Comparison of ENCODE assay signal across 13 cellular contexts in the genomic region with DNA sequence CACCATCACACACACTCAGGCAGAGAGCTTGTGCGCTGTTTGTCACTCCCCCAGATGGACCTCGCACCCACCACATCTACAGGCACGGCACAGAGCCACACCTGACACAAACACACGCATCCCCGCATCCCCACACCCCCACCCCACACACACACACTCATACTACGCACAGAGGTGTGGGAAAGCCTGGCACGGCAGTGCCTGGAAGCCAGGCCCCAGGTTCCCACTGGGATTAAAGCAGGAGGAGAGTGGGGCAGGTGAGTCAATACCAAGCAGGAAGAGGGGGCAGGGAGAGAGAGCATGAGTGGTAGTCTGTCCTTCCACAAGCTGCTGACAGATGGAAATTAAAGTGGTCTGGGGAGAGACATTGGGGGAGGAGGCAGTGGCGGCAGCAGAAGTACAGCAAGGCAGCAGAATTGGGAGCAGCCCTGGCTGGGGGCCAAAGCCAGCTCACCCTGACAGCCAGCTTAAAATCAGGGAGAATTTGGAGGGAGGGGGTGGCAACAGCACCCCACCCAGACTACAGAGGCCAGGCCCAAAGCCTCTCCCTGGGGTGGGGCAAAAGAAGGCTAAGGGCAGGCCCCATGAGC. TPM values are rescaled to one million over a fixed set of nuclear protein-coding genes. Genes with fewer than 3 reads are reported as not detected.
A peak's percentile ranks its signal among the peaks of the same experiment; 100 is the strongest.
DNase-seq lines count a peak whose midpoint lies in the region; ATAC-seq lines count a peak whose summit lies in the region.
"Had no signal": no experiment of that assay in that cellular context is flagged by ENCODE, and none has a peak within 500 bp of the region (broad histone marks: within the 10 kb centered on the region; RNA-seq: fewer than 3 reads in every experiment).

No MANE protein-coding gene starts in this region.

- DNase-seq in DMS53 treated with DMSO at 0.1 percent for 48 hours (lab: John Stamatoyannopoulos, UW; ENCODE audit: unreplicated experiment) = peak; percentile 69
- peak; percentile 31 for DNase-seq in NCI-H2196 treated with DMSO at 0.1 percent for 48 hours (lab: John Stamatoyannopoulos, UW; ENCODE audit: unreplicated experiment)
- peak; percentile 39 for DNase-seq in dermis blood vessel endothelial cell
- DNase-seq in neuronal stem cell (ENCODE audit: low spot score) = no peak
- DNase-seq in cerebellar nuclear complex (lab: John Stamatoyannopoulos, UW) = no peak
- no peak for DNase-seq in activated T-cell treated with anti-CD3 and anti-CD28 coated beads, Interleukin-2, amount 50 U/mL, for 72 hours
- DNase-seq: naive thymus-derived CD4-positive, alpha-beta T cell; NCI-H1436 treated with DMSO at 0.1 percent for 48 hours; T1000 had no signal

- H3K9me3 ChIP-seq in neuronal stem cell (replicated peaks in 1 of 2; ENCODE audit: control insufficient read depth in 2 of 2, insufficient read depth in 1 of 2, low read depth in 1 of 2, low read length in 2 of 2) = peaks cover 14 to 16% of the 10 kb centered on the region in 2 donors

- H3K23ac ChIP-seq in neuronal stem cell (ENCODE audit: low read depth, low read length, poor library complexity) = no peak overlapping the region

- H3K9me3 Mint-ChIP-seq in stimulated activated memory B cell treated with anti-CD40 and anti-IgM and Interleukin-4, amounts not matched to agents 10 μg/mL and 1 μg/mL and 100 μg/mL, for 72 hours = peaks cover 6% of the 10 kb centered on the region
- H3K9me3 Mint-ChIP-seq in activated T-cell treated with anti-CD3 and anti-CD28 coated beads, Interleukin-2, amount 50 U/mL, for 72 hours = no peaks in the 10 kb centered on the region

- ATAC-seq in GM21737 (IDR thresholded peaks at IDR 0.05; ENCODE audit: unreplicated experiment) = no peak
- ATAC-seq in stimulated activated memory B cell treated with anti-CD40 and anti-IgM and Interleukin-4, amounts not matched to agents 10 μg/mL and 1 μg/mL and 100 μg/mL, for 72 hours = no peak
- ATAC-seq in activated T-cell treated with anti-CD3 and anti-CD28 coated beads, Interleukin-2, amount 50 U/mL, for 72 hours (replicated peaks in 1 of 2) = no peak
- ATAC-seq: activated naive CD4-positive, alpha-beta T cell treated with anti-CD3 and anti-CD28 coated beads, Interleukin-2, amount 50 U/mL, for 72 hours; naive thymus-derived CD4-positive, alpha-beta T cell had no signal

- no peak overlapping the region for H3K4me3 Mint-ChIP-seq in stimulated activated memory B cell treated with anti-CD40 and anti-IgM and Interleukin-4, amounts not matched to agents 10 μg/mL and 1 μg/mL and 100 μg/mL, for 72 hours
- no peak overlapping the region for H3K4me3 Mint-ChIP-seq in activated T-cell treated with anti-CD3 and anti-CD28 coated beads, Interleukin-2, amount 50 U/mL, for 72 hours
- H3K4me3 Mint-ChIP-seq: naive thymus-derived CD4-positive, alpha-beta T cell had no signal

- peaks cover 8% of the 10 kb centered on the region for H3K4me1 Mint-ChIP-seq in stimulated activated memory B cell treated with anti-CD40 and anti-IgM and Interleukin-4, amounts not matched to agents 10 μg/mL and 1 μg/mL and 100 μg/mL, for 72 hours
- no peaks in the 10 kb centered on the region for H3K4me1 Mint-ChIP-seq in activated T-cell treated with anti-CD3 and anti-CD28 coated beads, Interleukin-2, amount 50 U/mL, for 72 hours (ENCODE audit: low read depth)

- peak overlapping the region; percentile 50 for H3K9ac ChIP-seq in neuronal stem cell (ENCODE audit: low read depth, low read length, poor library complexity)

- no peak overlapping the region for H3K4me2 ChIP-seq in neuronal stem cell (ENCODE audit: insufficient read depth, low read length, poor library complexity, severe bottlenecking)

- H2AFZ ChIP-seq in neuronal stem cell (ENCODE audit: low read length) = no peak overlapping the region

- H4K91ac ChIP-seq in neuronal stem cell (ENCODE audit: low read depth, low read length, poor library complexity) = no peak overlapping the region

- peaks cover 0 to 2% of the 10 kb centered on the region in 2 donors for H3K4me1 ChIP-seq in neuronal stem cell (ENCODE audit: control insufficient read depth in 2 of 2, insufficient read depth in 1 of 2, low read depth in 1 of 2, low read length in 2 of 2)

- peaks cover 10% of the 10 kb centered on the region for H3K79me1 ChIP-seq in neuronal stem cell (ENCODE audit: low read depth, low read length)

- no peak overlapping the region for H2AK5ac ChIP-seq in neuronal stem cell (ENCODE audit: low read depth, low read length)

- H3K27me3 Mint-ChIP-seq in stimulated activated memory B cell treated with anti-CD40 and anti-IgM and Interleukin-4, amounts not matched to agents 10 μg/mL and 1 μg/mL and 100 μg/mL, for 72 hours = no peaks in the 10 kb centered on the region
- H3K27me3 Mint-ChIP-seq in activated T-cell treated with anti-CD3 and anti-CD28 coated beads, Interleukin-2, amount 50 U/mL, for 72 hours (ENCODE audit: low read depth) = no peaks in the 10 kb centered on the region
- H3K27me3 Mint-ChIP-seq: naive thymus-derived CD4-positive, alpha-beta T cell had no signal

- H3K4me3 ChIP-seq in neuronal stem cell (ENCODE audit: low read length in 2 of 2) = no peak overlapping the region

- no peak overlapping the region for H4K8ac ChIP-seq in neuronal stem cell (ENCODE audit: low read depth, low read length)

- H3K36me3 Mint-ChIP-seq in stimulated activated memory B cell treated with anti-CD40 and anti-IgM and Interleukin-4, amounts not matched to agents 10 μg/mL and 1 μg/mL and 100 μg/mL, for 72 hours = peaks cover 34% of the 10 kb centered on the region
- peaks cover 8 to 24% of the 10 kb centered on the region in 2 donors for H3K36me3 Mint-ChIP-seq in activated T-cell treated with anti-CD3 and anti-CD28 coated beads, Interleukin-2, amount 50 U/mL, for 72 hours (ENCODE audit: insufficient read depth in 2 of 2)

- H3K4ac ChIP-seq in neuronal stem cell (ENCODE audit: low read length) = no peak overlapping the region

- H2BK5ac ChIP-seq in neuronal stem cell (ENCODE audit: low read length) = no peak overlapping the region

- H2BK12ac ChIP-seq in neuronal stem cell (ENCODE audit: low read length) = no peak overlapping the region

- no peaks in the 10 kb centered on the region for H3K27me3 ChIP-seq in neuronal stem cell (ENCODE audit: control insufficient read depth in 3 of 3, insufficient read depth in 3 of 3, low read depth in 1 of 3, low read length in 3 of 3)

- H3K14ac ChIP-seq in neuronal stem cell (ENCODE audit: low read length) = no peak overlapping the region

- H2BK15ac ChIP-seq in neuronal stem cell (ENCODE audit: low read length) = no peak overlapping the region

- H3K27ac Mint-ChIP-seq in stimulated activated memory B cell treated with anti-CD40 and anti-IgM and Interleukin-4, amounts not matched to agents 10 μg/mL and 1 μg/mL and 100 μg/mL, for 72 hours = no peak overlapping the region
- H3K27ac Mint-ChIP-seq in activated T-cell treated with anti-CD3 and anti-CD28 coated beads, Interleukin-2, amount 50 U/mL, for 72 hours = no peak overlapping the region
- H3K27ac Mint-ChIP-seq: naive thymus-derived CD4-positive, alpha-beta T cell had no signal

- no CpG with 5 or more reads among the region's 8 CpGs for WGBS in neuronal stem cell (ENCODE audit: extremely low coverage in 2 of 2, insufficient read length in 2 of 2, insufficient replicate concordance in 1 of 2), 2 donors

- H3K36me3 ChIP-seq in neuronal stem cell (replicated peaks in 1 of 2; ENCODE audit: control insufficient read depth in 2 of 2, insufficient read depth in 2 of 2, low read length in 2 of 2) = peaks cover 59 to 93% of the 10 kb centered on the region in 2 donors

- no peak overlapping the region for H3K27ac ChIP-seq in neuronal stem cell (replicated peaks; ENCODE audit: low read length)

- H3K18ac ChIP-seq in neuronal stem cell (ENCODE audit: low read length) = no peak overlapping the region

- no peak overlapping the region for H2BK120ac ChIP-seq in neuronal stem cell (ENCODE audit: low read depth, low read length)

RNA-seq across cellular contexts. Expression of a gene that starts 20.7 kb away (rescaled TPM):
- 74.3 and 79.6 TPM in 2 replicates for total RNA-seq in dermis blood vessel endothelial cell
- polyA plus RNA-seq in neuronal stem cell (2013, experiment 1 of 2) = 77.7 TPM
- 73.2 TPM for polyA plus RNA-seq in neuronal stem cell (2013, experiment 2 of 2)
- 10 to 100 TPM; 16.9 to 23.8 TPM for total RNA-seq in activated T-cell treated with anti-CD3 and anti-CD28 coated beads, Interleukin-2, amount 50 U/mL, for 72 hours

RNA-seq across cellular contexts. Expression of a gene that starts 31.6 kb away (rescaled TPM):
- 58.9 and 160 TPM in 2 replicates for total RNA-seq in dermis blood vessel endothelial cell
- polyA plus RNA-seq in neuronal stem cell (2013, experiment 1 of 2) = 208 TPM
- polyA plus RNA-seq in neuronal stem cell (2013, experiment 2 of 2) = 198 TPM
- total RNA-seq in activated T-cell treated with anti-CD3 and anti-CD28 coated beads, Interleukin-2, amount 50 U/mL, for 72 hours = 100 to 1,000 TPM; 213 to 254 TPM

RNA-seq across cellular contexts. Expression of a gene that starts 34.1 kb away (rescaled TPM):
- total RNA-seq in dermis blood vessel endothelial cell = not detected in 2 replicates
- polyA plus RNA-seq in neuronal stem cell (2013, experiment 1 of 2) = 2.9 TPM
- 2.7 TPM for polyA plus RNA-seq in neuronal stem cell (2013, experiment 2 of 2)
- not detected for total RNA-seq in activated T-cell treated with anti-CD3 and anti-CD28 coated beads, Interleukin-2, amount 50 U/mL, for 72 hours
- total RNA-seq: activated naive CD4-positive, alpha-beta T cell treated with anti-CD3 and anti-CD28 coated beads, Interleukin-2, amount 50 U/mL, for 72 hours; frontal cortex; naive thymus-derived CD4-positive, alpha-beta T cell had no signal
- polyA plus RNA-seq: naive thymus-derived CD4-positive, alpha-beta T cell had no signal

Comparison
In these comparisons a context has a peak if more than half of its experiments do, and no peak if none do; other contexts are left out.
1. DNase-seq: peak in DMS53 treated with DMSO at 0.1 percent for 48 hours (single experiment), NCI-H2196 treated with DMSO at 0.1 percent for 48 hours (single experiment) and dermis blood vessel endothelial cell (single experiment); none in neuronal stem cell (single experiment), cerebellar nuclear complex (0 of 2) and activated T-cell treated with anti-CD3 and anti-CD28 coated beads, Interleukin-2, amount 50 U/mL, for 72 hours (0 of 2).